ENCODE assay signal across 10 cellular contexts in genomic region chr20:36543187-36544133, GRCh38. TPM values are rescaled to one million over a fixed set of nuclear protein-coding genes. Genes with fewer than 3 reads are reported as not detected.
DNase-seq lines count a peak whose midpoint lies in the region; ATAC-seq, FAIRE-seq and TF ChIP-seq lines count a peak whose summit lies in the region.
"Had no signal": no experiment of that assay in that cellular context is flagged by ENCODE, and none has a peak within 500 bp of the region (broad histone marks: within the 10 kb centered on the region; RNA-seq: fewer than 3 reads in every experiment).

No MANE protein-coding gene starts in this region.

- CTCF ChIA-PET in GM10248 (lab: Yijun Ruan, JAX), result interaction anchor here (0.6 to 1.9 kb wide), 3 partner anchors 8 to 327 kb away, joined by 3 to 5 read pairs (median 4); no protein-coding TSS in a partner anchor

- no peak for FAIRE-seq in small intestine (lab: Jason Lieb, UNC)

- H3K4me1 ChIP-seq in small intestine (ENCODE audit: control insufficient read depth in 2 of 2, insufficient read depth in 1 of 2, low read depth in 1 of 2, low read length in 1 of 2) (peaks cover 0 to 3% of the 10 kb centered on the region in 2 donors), foreskin keratinocyte (no peaks in the 10 kb centered on the region)

- DNase-seq in GM10248 (ENCODE audit: extremely low spot score) (peak; percentile 11), brain pericyte (ENCODE audit: low read depth, low spot score) (peak; percentile 53), small intestine (peak; percentile 78), foreskin keratinocyte (no peak), COR-L47 (lab: John Stamatoyannopoulos, UW) (no peak)
- DNase-seq in activated CD4-positive, alpha-beta T cell treated with anti-CD3 and anti-CD28 coated beads for 1 hour, result no peak
- DNase-seq: activated CD4-positive, alpha-beta T cell treated with anti-CD3 and anti-CD28 coated beads, Interleukin-2, amount 50 U/mL, for 48 hours; NCI-H1694 had no signal

- H3K27ac ChIP-seq in layer of hippocampus (ENCODE audit: low read depth, low read length), result peak overlapping the region; percentile 63
- H3K27ac ChIP-seq in small intestine (ENCODE audit: low read depth in 1 of 2, low read length in 1 of 2), result peak overlapping the region in 1 of 2 donors; percentile 22
- no peak overlapping the region for H3K27ac ChIP-seq in foreskin keratinocyte

- no peaks in the 10 kb centered on the region for H3K27me3 ChIP-seq in layer of hippocampus (ENCODE audit: control insufficient read depth, insufficient read depth, low read length)
- no peaks in the 10 kb centered on the region for H3K27me3 ChIP-seq in small intestine (ENCODE audit: control insufficient read depth in 2 of 2, insufficient read depth in 2 of 2, low read length in 2 of 2)
- peaks cover 3% of the 10 kb centered on the region for H3K27me3 ChIP-seq in foreskin keratinocyte

- no peak for TF ChIP-seq CTCF in GM10248 (IDR thresholded peaks at IDR 0.05; ENCODE audit: control extremely low read depth, extremely low read depth, low read depth, missing control alignments)
- TF ChIP-seq CTCF in foreskin keratinocyte (conservative IDR thresholded peaks at IDR 0.05), result no peak

- H3K9me3 ChIP-seq in small intestine (ENCODE audit: control insufficient read depth, low read depth), result no peaks in the 10 kb centered on the region

- ATAC-seq in foreskin keratinocyte (no peak), GM21737 (IDR thresholded peaks at IDR 0.05; ENCODE audit: unreplicated experiment) (no peak)

- no peak overlapping the region for H3K4me3 ChIP-seq in small intestine (ENCODE audit: low read depth in 1 of 2, low read length in 2 of 2)

- POLR2A ChIA-PET in GM10248 (lab: Yijun Ruan, JAX), result no interaction called here

- H3K36me3 ChIP-seq in small intestine (ENCODE audit: control insufficient read depth in 2 of 2, insufficient read depth in 2 of 2, low read length in 2 of 2), result no peaks in the 10 kb centered on the region

- 56 to 67% (median 58%) methylated on average over 14 of the region's 14 CpGs for WGBS in small intestine, 3 donors

RNA-seq across cellular contexts. Expression of gene MYL9, which starts 2.1 kb away (rescaled TPM):
- polyA plus RNA-seq in small intestine (10 to 100 TPM in 2 of 3 donors, 1 to 10 TPM in 1; 7.4 to 91.2 (median 34.6) TPM), foreskin keratinocyte (11.2 and 14.6 TPM in 2 replicates)
- total RNA-seq in foreskin keratinocyte, result 5.3 and 7.7 TPM in 2 replicates

RNA-seq across cellular contexts. Expression of gene TGIF2, which starts 29.9 kb away (rescaled TPM):
- polyA plus RNA-seq in small intestine (1 to 10 TPM in 2 of 3 donors, under 1 TPM in 1; 0.45 to 8.1 (median 3.0) TPM), foreskin keratinocyte (9.6 and 11.0 TPM in 2 replicates)
- total RNA-seq in foreskin keratinocyte, result 15.3 and 16.3 TPM in 2 replicates

Comparison
In these comparisons a context has a peak if more than half of its experiments do, and no peak if none do; other contexts are left out.
1. DNase-seq: peak in GM10248 (single experiment), brain pericyte (single experiment) and small intestine (single experiment); none in foreskin keratinocyte (0 of 2), COR-L47 (single experiment) and activated CD4-positive, alpha-beta T cell treated with anti-CD3 and anti-CD28 coated beads for 1 hour (single experiment).